ENCODE assay signal across 14 cellular contexts in genomic region chr2:98828793-98829371, GRCh38.
DNase-seq lines count a peak whose midpoint lies in the region; ATAC-seq and TF ChIP-seq lines count a peak whose summit lies in the region.
"Had no signal": no experiment of that assay in that cellular context is flagged by ENCODE, and none has a peak within 500 bp of the region (broad histone marks: within the 10 kb centered on the region; RNA-seq: fewer than 3 reads in every experiment).

No MANE protein-coding gene starts in this region.

- peaks cover 23% of the 10 kb centered on the region for H3K4me1 ChIP-seq in PC-3 (ENCODE audit: insufficient read depth, low read length)
- no peaks in the 10 kb centered on the region for H3K4me1 ChIP-seq in endocrine pancreas (ENCODE audit: control insufficient read depth, insufficient read depth, low read length)

- H3K79me2 ChIP-seq in PC-3 (ENCODE audit: low read length), result no peaks in the 10 kb centered on the region

- intact Hi-C loops in PC-3 (cut with micrococcal nuclease), result loop anchor here (2.0 kb wide), 2 partner anchors 34 to 98 kb away; partner anchors contain the start of gene MGAT4A

- no peaks in the 10 kb centered on the region for H3K9me2 ChIP-seq in PC-3 (replicated peaks; ENCODE audit: low read length)

- H3K27ac ChIP-seq in PC-3 (ENCODE audit: low read length), result peak overlapping the region; percentile 69
- H3K27ac ChIP-seq: GM23248, heart left ventricle had no signal

- no peaks in the 10 kb centered on the region for H3F3A ChIP-seq in PC-3 (ENCODE audit: low read length, unreplicated experiment)

- no peaks in the 10 kb centered on the region for H4K20me1 ChIP-seq in PC-3 (ENCODE audit: low read length)

- H3K9me3 ChIP-seq in PC-3 (ENCODE audit: low read length), result no peaks in the 10 kb centered on the region
- no peaks in the 10 kb centered on the region for H3K9me3 ChIP-seq in endocrine pancreas (ENCODE audit: control insufficient read depth, low read length)
- H3K9me3 ChIP-seq: heart left ventricle had no signal

- H3K4me2 ChIP-seq in PC-3 (ENCODE audit: low read length), result peak overlapping the region; percentile 58

- POLR2A ChIA-PET in PC-3 (lab: Charles Lee; ENCODE audit: unreplicated experiment), result interaction anchor here (0.6 kb wide), 1 partner anchor 644 kb away, joined by 3 read pairs; no protein-coding TSS in a partner anchor

- TF ChIP-seq CTCF in PC-3 (conservative IDR thresholded peaks at IDR 0.05; ENCODE audit: low read depth, low read length), result no peak

- DNase-seq in NCI-H2107 treated with DMSO at 0.1 percent for 48 hours (lab: John Stamatoyannopoulos, UW; ENCODE audit: unreplicated experiment) (peak; percentile 12), NCI-H2107 (lab: John Stamatoyannopoulos, UW) (no peak), DMS53 (lab: John Stamatoyannopoulos, UW) (peak; percentile 76), PC-3 (peak; percentile 88), NK-92 (lab: John Stamatoyannopoulos, UW; ENCODE audit: unreplicated experiment) (no peak)
- DNase-seq: 8988T, DMS 273 treated with DMSO at 0.1 percent for 48 hours, GM23248, heart left ventricle, NCI-H1694 had no signal

- no peak overlapping the region for H3K4me3 ChIP-seq in PC-3 (ENCODE audit: low read length)
- H3K4me3 ChIP-seq in endocrine pancreas (ENCODE audit: control insufficient read depth, insufficient read depth, low read length), result no peak overlapping the region
- H3K4me3 ChIP-seq: GM23248, heart left ventricle had no signal

- H3K27me3 ChIP-seq in PC-3 (ENCODE audit: low read length), result no peaks in the 10 kb centered on the region
- no peaks in the 10 kb centered on the region for H3K27me3 ChIP-seq in endocrine pancreas (ENCODE audit: control insufficient read depth, insufficient read depth, low read length)
- H3K27me3 ChIP-seq: heart left ventricle had no signal

- H2AFZ ChIP-seq in PC-3 (ENCODE audit: low read length), result no peak overlapping the region
- H2AFZ ChIP-seq: GM23248 had no signal

- H3K9ac ChIP-seq in PC-3 (ENCODE audit: low read length) (peak overlapping the region; percentile 14; the same call in 1 of the 2 replicates), endocrine pancreas (ENCODE audit: control insufficient read depth, insufficient read depth, low read length) (peak overlapping the region; percentile 22)
- H3K9ac ChIP-seq: GM23248 had no signal

- CTCF ChIA-PET in PC-3 (lab: Charles Lee), result no interaction called here

- H3K36me3 ChIP-seq in PC-3 (ENCODE audit: low read depth, low read length), result no peaks in the 10 kb centered on the region
- H3K36me3 ChIP-seq in endocrine pancreas (ENCODE audit: control insufficient read depth, insufficient read depth, low read length), result peaks cover 3% of the 10 kb centered on the region
- H3K36me3 ChIP-seq: heart left ventricle had no signal

- ATAC-seq in PC-3, result peak; percentile 83
- no peak for ATAC-seq in GM19324 (IDR thresholded peaks at IDR 0.05; ENCODE audit: low FRiP score, unreplicated experiment)
- ATAC-seq in GM19328 (IDR thresholded peaks at IDR 0.05; ENCODE audit: unreplicated experiment), result no peak
- ATAC-seq: heart left ventricle, Panc1 had no signal

- BruUV-seq in PC-3 (replicated peaks; lab: Mats Ljungman, UMichigan), result no TSS peak

Comparison
In these comparisons a context has a peak if more than half of its experiments do, and no peak if none do; other contexts are left out.
1. DNase-seq: peak in NCI-H2107 treated with DMSO at 0.1 percent for 48 hours (single experiment), DMS53 (single experiment) and PC-3 (single experiment); none in NCI-H2107 (single experiment) and NK-92 (single experiment).